In the genomic region with DNA sequence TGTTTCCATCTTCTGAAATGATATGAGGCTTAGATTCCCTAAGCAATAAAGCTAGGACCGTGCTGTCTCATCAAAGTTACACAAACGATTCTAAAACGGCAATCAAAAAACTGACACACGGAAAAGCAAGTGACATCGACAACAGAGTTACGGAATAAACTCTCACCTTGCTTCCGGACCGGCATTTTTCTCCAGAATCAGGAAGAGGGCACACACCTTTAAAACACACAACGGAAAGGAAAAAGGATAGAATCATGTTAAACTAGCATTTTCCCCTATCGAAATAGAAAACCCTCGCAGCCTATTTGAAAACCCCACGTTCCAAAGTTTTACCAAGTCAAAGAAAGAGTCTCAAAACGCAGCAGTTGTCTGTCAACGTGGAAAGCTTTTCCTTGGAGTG, we compare ENCODE assay signal across 8 cellular contexts. TPM values are rescaled to one million over a fixed set of nuclear protein-coding genes. Genes with fewer than 3 reads are reported as not detected.
DNase-seq lines count a peak whose midpoint lies in the region; ATAC-seq and TF ChIP-seq lines count a peak whose summit lies in the region.

No MANE protein-coding gene starts in this region.

- H3K4me3 Mint-ChIP-seq in Caco-2 (ENCODE audit: unreplicated experiment) = peak overlapping the region; percentile 73

- no peaks in the 10 kb centered on the region for H3K27me3 ChIP-seq in Caco-2 (replicated peaks; ENCODE audit: control insufficient read depth, insufficient read depth, low read length)
- H3K27me3 ChIP-seq in Karpas-422 (ENCODE audit: low read length) = no peaks in the 10 kb centered on the region
- H3K27me3 ChIP-seq in mucosa of rectum (ENCODE audit: control insufficient read depth in 2 of 2, insufficient read depth in 2 of 2, low read length in 2 of 2) = no peaks in the 10 kb centered on the region

- intact Hi-C loops in Caco-2 (cut with micrococcal nuclease; ENCODE audit: unreplicated experiment) = loop anchor here (5.0 kb wide), 1 partner anchor 210 kb away; no protein-coding TSS in a partner anchor

- H3K4me3 ChIP-seq in Caco-2 (ENCODE audit: low read depth, low read length) = peak overlapping the region; percentile 88
- H3K4me3 ChIP-seq in Karpas-422 (ENCODE audit: low read length) = peak overlapping the region; percentile 73
- peak overlapping the region; percentile 94 for H3K4me3 ChIP-seq in mucosa of rectum (ENCODE audit: low read length in 2 of 2)

- H3K27ac ChIP-seq in Karpas-422 (ENCODE audit: low read length) = peak overlapping the region; percentile 63
- H3K27ac ChIP-seq in caudate nucleus (ENCODE audit: low read depth, low read length) = peak overlapping the region; percentile 86
- H3K27ac ChIP-seq in mucosa of rectum (ENCODE audit: low read depth in 2 of 2, low read length in 2 of 2) = peak overlapping the region; percentile 94 to 96

- peaks cover 16% of the 10 kb centered on the region for H3K4me1 Mint-ChIP-seq in Caco-2 (ENCODE audit: low read depth, unreplicated experiment)

- peak overlapping the region; percentile 87 for H3K4me2 ChIP-seq in Karpas-422 (ENCODE audit: low read depth, low read length, poor library complexity, severe bottlenecking)

- H3K9ac ChIP-seq in Karpas-422 (ENCODE audit: low read length) (peak overlapping the region; percentile 87), mucosa of rectum (ENCODE audit: low read depth in 1 of 2, low read length in 2 of 2) (peak overlapping the region; percentile 68 to 93)

- H2AFZ ChIP-seq in Karpas-422 (ENCODE audit: low read length) = no peak overlapping the region

- H3K27me3 Mint-ChIP-seq in Caco-2 (ENCODE audit: insufficient read depth, unreplicated experiment) = no peaks in the 10 kb centered on the region

- peaks cover 8% of the 10 kb centered on the region; the same call in 1 of the 2 replicates for H4K20me1 ChIP-seq in Karpas-422 (ENCODE audit: insufficient read depth, low read depth, low read length)

- H3K9me3 Mint-ChIP-seq in Caco-2 (ENCODE audit: unreplicated experiment) = no peaks in the 10 kb centered on the region

- peaks cover 63% of the 10 kb centered on the region for H3K36me3 Mint-ChIP-seq in Caco-2 (ENCODE audit: insufficient read depth, unreplicated experiment)

- TSS peak; percentile 21 for BruUV-seq in Caco-2 (replicated peaks; lab: Mats Ljungman, UMichigan)

- peaks cover 29% of the 10 kb centered on the region; the same call in 1 of the 2 replicates for H3K4me1 ChIP-seq in Caco-2
- peaks cover 45% of the 10 kb centered on the region for H3K4me1 ChIP-seq in Karpas-422 (ENCODE audit: low read length)
- H3K4me1 ChIP-seq in mucosa of rectum (ENCODE audit: control insufficient read depth in 2 of 2, insufficient read depth in 2 of 2, low read length in 2 of 2) = peaks cover 11 to 12% of the 10 kb centered on the region in 2 donors

- POLR2A ChIA-PET in Caco-2 (lab: Charles Lee) = interaction anchor here (1.1 to 1.3 kb wide), 3 partner anchors 37 to 75 kb away, joined by 3 to 14 read pairs (median 4); no protein-coding TSS in a partner anchor

- DNase-seq in Caco-2 (no peak), Karpas-422 (no peak), caudate nucleus (lab: John Stamatoyannopoulos, UW) (peak in 1 of 61 donors; percentile 11), T-helper 9 cell (no peak), MV-4-11 (lab: John Stamatoyannopoulos, UW) (no peak), NOMO-1 treated with dmso at 0.1 percent for 144 hours (lab: John Stamatoyannopoulos, UW; ENCODE audit: unreplicated experiment) (no peak)

- H3K9me2 ChIP-seq in Karpas-422 (replicated peaks; ENCODE audit: insufficient read depth, low read length) = no peaks in the 10 kb centered on the region

- no peak for TF ChIP-seq CTCF in Caco-2 (IDR thresholded peaks at IDR 0.05; ENCODE audit: insufficient read depth in 1 of 2, low read depth in 1 of 2, low read length in 1 of 2, severe bottlenecking in 1 of 2, unreplicated experiment in 1 of 2)

- peak overlapping the region; percentile 95 for H3K27ac Mint-ChIP-seq in Caco-2 (ENCODE audit: unreplicated experiment)

- CTCF ChIA-PET in Caco-2 (lab: Charles Lee) = interaction anchor here (0.6 to 1.5 kb wide), 2 partner anchors 157 to 186 kb away, joined by 5 read pairs; no protein-coding TSS in a partner anchor

- no peaks in the 10 kb centered on the region for H3K9me3 ChIP-seq in Caco-2
- H3K9me3 ChIP-seq in Karpas-422 (ENCODE audit: low read length) = no peaks in the 10 kb centered on the region
- no peaks in the 10 kb centered on the region for H3K9me3 ChIP-seq in mucosa of rectum (ENCODE audit: control insufficient read depth in 2 of 2, low read length in 2 of 2)

- no peaks in the 10 kb centered on the region for H3K36me3 ChIP-seq in Caco-2 (ENCODE audit: control insufficient read depth, insufficient read depth, low read length)
- H3K36me3 ChIP-seq in Karpas-422 (ENCODE audit: insufficient read depth, low read length) = peaks cover 39% of the 10 kb centered on the region; the same call in 1 of the 2 replicates
- peaks cover 5 to 9% of the 10 kb centered on the region in 2 donors for H3K36me3 ChIP-seq in mucosa of rectum (ENCODE audit: control insufficient read depth in 2 of 2, insufficient read depth in 2 of 2, low read length in 2 of 2)

- no peak for ATAC-seq in GM21526 (IDR thresholded peaks at IDR 0.05; ENCODE audit: low FRiP score, unreplicated experiment)

- H3K79me2 ChIP-seq in Karpas-422 (ENCODE audit: low read length) = peaks cover 58% of the 10 kb centered on the region

RNA-seq across cellular contexts. Expression of gene DLG1, which starts 1.4 kb away (rescaled TPM):
- total RNA-seq in Caco-2 (2022) = 167 and 170 TPM in 2 replicates
- total RNA-seq in Karpas-422 (2014; rRNA removed; shearing (Covaris generic); ENCODE audit: low replicate concordance) = 86.5 and 92.6 TPM in 2 replicates
